7 cellular contexts compared by ENCODE assay signal in the genomic region with DNA sequence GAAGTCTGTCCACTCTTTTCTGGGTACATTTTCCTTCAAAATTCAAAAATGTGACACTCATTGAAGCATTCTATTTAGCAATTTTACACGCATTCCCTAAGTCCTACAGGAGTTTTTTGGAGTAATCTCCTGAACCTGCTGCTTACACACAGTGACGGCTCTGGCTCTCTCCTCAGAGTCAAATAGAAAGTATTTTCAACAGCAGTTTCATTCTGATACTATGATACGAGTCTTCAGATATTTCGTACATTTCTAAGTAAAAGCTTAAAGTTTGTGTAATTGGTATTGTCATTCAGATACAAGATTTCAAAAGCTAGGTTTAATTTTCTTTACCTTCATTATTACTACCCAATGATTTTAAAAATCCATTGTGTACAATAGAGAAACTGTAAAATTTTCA. TPM values are rescaled to one million over a fixed set of nuclear protein-coding genes. Genes with fewer than 3 reads are reported as not detected.
"Had no signal": no experiment of that assay in that cellular context is flagged by ENCODE, and none has a peak within 500 bp of the region (broad histone marks: within the 10 kb centered on the region; RNA-seq: fewer than 3 reads in every experiment).

No MANE protein-coding gene starts in this region.

- ATAC-seq: HepG2, K562 had no signal

- H3K27ac Mint-ChIP-seq: IgD-negative memory B cell had no signal

- H3K4me3 ChIP-seq: K562 had no signal

- H3K36me3 Mint-ChIP-seq: IgD-negative memory B cell had no signal

- H3K4me1 Mint-ChIP-seq: IgD-negative memory B cell had no signal

- DNase-seq: IMR-90, KBM-7 had no signal

RNA-seq across cellular contexts. Expression of a gene that starts 36.4 kb away (rescaled TPM):
- total RNA-seq: HepG2, HT-29, HT1080, IMR-90, K562 had no signal
